8 cellular contexts compared by ENCODE assay signal in genomic region chr6:32153252-32153834, GRCh38. TPM values are rescaled to one million over a fixed set of nuclear protein-coding genes. Genes with fewer than 3 reads are reported as not detected.
DNase-seq lines count a peak whose midpoint lies in the region; ATAC-seq and TF ChIP-seq lines count a peak whose summit lies in the region.

No MANE protein-coding gene starts in this region.

- no peaks in the 10 kb centered on the region for H3K27me3 ChIP-seq in MG63

- H3K4me3 ChIP-seq in MG63, result peak overlapping the region; percentile 76
- H3K4me3 ChIP-seq in astrocyte of the cerebellum (ENCODE audit: low read depth, low read length), result peak overlapping the region; percentile 94

- peaks cover 60% of the 10 kb centered on the region for H3K27me3 Mint-ChIP-seq in stimulated activated memory B cell treated with anti-CD40 and anti-IgM and Interleukin-4, amounts not matched to agents 10 μg/mL and 1 μg/mL and 100 μg/mL, for 72 hours

- peak overlapping the region; percentile 82 for H3K4me3 Mint-ChIP-seq in stimulated activated memory B cell treated with anti-CD40 and anti-IgM and Interleukin-4, amounts not matched to agents 10 μg/mL and 1 μg/mL and 100 μg/mL, for 72 hours

- in situ Hi-C loops in astrocyte of the cerebellum (cut with HindIII; ENCODE audit: low sequenced_read_pairs), result no loop called here

- TF ChIP-seq CTCF in astrocyte of the cerebellum (IDR thresholded peaks at IDR 0.05; ENCODE audit: low read depth, low read length, missing control alignments), result peak; percentile 41

- no peaks in the 10 kb centered on the region for H3K9me3 ChIP-seq in MG63

- no peaks in the 10 kb centered on the region for H3K36me3 ChIP-seq in MG63

- peaks cover 13% of the 10 kb centered on the region for H3K36me3 Mint-ChIP-seq in stimulated activated memory B cell treated with anti-CD40 and anti-IgM and Interleukin-4, amounts not matched to agents 10 μg/mL and 1 μg/mL and 100 μg/mL, for 72 hours

- ATAC-seq in stimulated activated memory B cell treated with anti-CD40 and anti-IgM and Interleukin-4, amounts not matched to agents 10 μg/mL and 1 μg/mL and 100 μg/mL, for 72 hours, result peak; percentile 56
- no peak for ATAC-seq in HG03139 (IDR thresholded peaks at IDR 0.05; ENCODE audit: unreplicated experiment)

- DNase-seq in DMS79 treated with DMSO at 0.1 percent for 48 hours (lab: John Stamatoyannopoulos, UW) (peak; percentile 83), MG63 (no peak), astrocyte of the cerebellum (ENCODE audit: low read depth) (no peak), iPS-NIHi7 (ENCODE audit: extremely low spot score) (peak; percentile 62), cortex of kidney (lab: John Stamatoyannopoulos, UW) (no peak), retina (no peak)

- H3K4me1 Mint-ChIP-seq in stimulated activated memory B cell treated with anti-CD40 and anti-IgM and Interleukin-4, amounts not matched to agents 10 μg/mL and 1 μg/mL and 100 μg/mL, for 72 hours, result peaks cover 51% of the 10 kb centered on the region

- H3K27ac Mint-ChIP-seq in stimulated activated memory B cell treated with anti-CD40 and anti-IgM and Interleukin-4, amounts not matched to agents 10 μg/mL and 1 μg/mL and 100 μg/mL, for 72 hours, result peak overlapping the region; percentile 59

- no peaks in the 10 kb centered on the region for H3K9me3 Mint-ChIP-seq in stimulated activated memory B cell treated with anti-CD40 and anti-IgM and Interleukin-4, amounts not matched to agents 10 μg/mL and 1 μg/mL and 100 μg/mL, for 72 hours

RNA-seq across cellular contexts. Expression of gene PPT2, which starts 0.6 kb away (rescaled TPM):
- total RNA-seq in MG63 (2014; rRNA removed; shearing (Covaris generic); ENCODE audit: low replicate concordance), result 2.9 and 5.9 TPM in 2 replicates

RNA-seq across cellular contexts. Expression of gene PRRT1, which starts 1.6 kb away (rescaled TPM):
- not detected in 2 replicates for total RNA-seq in MG63 (2014; rRNA removed; shearing (Covaris generic); ENCODE audit: low replicate concordance)

RNA-seq across cellular contexts. Expression of gene EGFL8, which starts 11.1 kb away (rescaled TPM):
- total RNA-seq in MG63 (2014; rRNA removed; shearing (Covaris generic); ENCODE audit: low replicate concordance), result 1.0 and 2.8 TPM in 2 replicates

RNA-seq across cellular contexts. Expression of gene AGPAT1, which starts 22.5 kb away (rescaled TPM):
- total RNA-seq in MG63 (2014; rRNA removed; shearing (Covaris generic); ENCODE audit: low replicate concordance), result 22.8 and 24.8 TPM in 2 replicates

RNA-seq across cellular contexts. Expression of gene FKBPL, which starts 23.3 kb away (rescaled TPM):
- 4.0 and 13.0 TPM in 2 replicates for total RNA-seq in MG63 (2014; rRNA removed; shearing (Covaris generic); ENCODE audit: low replicate concordance)

Comparison
In these comparisons a context has a peak if more than half of its experiments do, and no peak if none do; other contexts are left out.
1. DNase-seq: peak in DMS79 treated with DMSO at 0.1 percent for 48 hours (single experiment) and iPS-NIHi7 (single experiment); none in MG63 (single experiment), astrocyte of the cerebellum (single experiment), cortex of kidney (single experiment) and retina (single experiment).